13 cellular contexts compared by ENCODE assay signal in the genomic region with DNA sequence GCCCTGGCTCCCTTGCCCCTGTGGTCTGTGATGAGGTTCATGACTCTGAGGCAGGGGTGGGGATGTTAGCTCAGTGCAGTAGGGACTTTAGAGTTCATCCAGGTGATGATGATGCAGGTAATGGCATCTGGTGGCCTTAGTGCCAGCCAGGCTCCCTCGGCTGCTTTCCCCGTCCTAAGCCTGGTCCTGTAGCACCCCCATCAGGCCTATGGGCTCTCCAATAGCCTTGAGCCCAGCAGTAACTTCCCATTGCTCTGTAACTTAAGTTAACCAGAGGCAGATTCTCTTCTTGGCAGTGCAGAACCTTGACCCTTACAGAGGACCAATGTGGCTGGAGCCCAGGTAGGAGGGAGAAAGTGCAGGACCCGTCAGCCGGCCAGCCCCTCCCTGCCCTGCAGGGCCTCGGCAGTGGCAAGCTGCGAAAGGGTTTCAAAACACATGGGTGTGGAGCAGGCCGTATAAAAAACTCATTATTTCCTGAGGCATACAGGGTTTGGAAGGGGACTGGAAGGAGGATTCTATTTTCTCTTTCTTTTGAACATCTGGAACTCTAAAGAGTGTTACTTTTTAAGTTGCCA.
DNase-seq lines count a peak whose midpoint lies in the region; ATAC-seq and TF ChIP-seq lines count a peak whose summit lies in the region.
"Had no signal": no experiment of that assay in that cellular context is flagged by ENCODE, and none has a peak within 500 bp of the region (broad histone marks: within the 10 kb centered on the region; RNA-seq: fewer than 3 reads in every experiment).

No MANE protein-coding gene starts in this region.

- no peaks in the 10 kb centered on the region for H3K36me3 ChIP-seq in parathyroid adenoma (ENCODE audit: control insufficient read depth, insufficient read depth, low read length)
- H3K36me3 ChIP-seq: heart right ventricle, ovary had no signal

- H3K4me1 ChIP-seq in parathyroid adenoma, result no peaks in the 10 kb centered on the region
- H3K4me1 ChIP-seq: A549, heart right ventricle had no signal

- peaks cover 2% of the 10 kb centered on the region for H3K79me2 ChIP-seq in parathyroid adenoma

- no peak overlapping the region for H3K4me3 ChIP-seq in dorsolateral prefrontal cortex
- no peak overlapping the region for H3K4me3 ChIP-seq in parathyroid adenoma (ENCODE audit: low read depth, low read length)
- H3K4me3 ChIP-seq: A549, heart right ventricle, ovary had no signal

- no peaks in the 10 kb centered on the region for H3K9me3 ChIP-seq in parathyroid adenoma (ENCODE audit: control insufficient read depth, low read length)
- H3K9me3 ChIP-seq: ovary had no signal

- no peak overlapping the region for H3K4me2 ChIP-seq in parathyroid adenoma (ENCODE audit: low read length)
- H3K4me2 ChIP-seq: A549 had no signal

- ATAC-seq in GM19397 (IDR thresholded peaks at IDR 0.05; ENCODE audit: unreplicated experiment) (no peak), HG03442 (IDR thresholded peaks at IDR 0.05; ENCODE audit: unreplicated experiment) (no peak)
- ATAC-seq: A549, heart right ventricle had no signal

- H3K27me3 ChIP-seq in dorsolateral prefrontal cortex (no peaks in the 10 kb centered on the region), parathyroid adenoma (ENCODE audit: control insufficient read depth, insufficient read depth, low read length) (no peaks in the 10 kb centered on the region)
- H3K27me3 ChIP-seq: ovary had no signal

- no peak overlapping the region for H3K9ac ChIP-seq in parathyroid adenoma

- no peak overlapping the region for H3K27ac ChIP-seq in dorsolateral prefrontal cortex
- H3K27ac ChIP-seq in parathyroid adenoma, result no peak overlapping the region
- H3K27ac ChIP-seq: A549, heart right ventricle, ovary had no signal

- TF ChIP-seq CTCF in LNCAP (IDR thresholded peaks at IDR 0.05) (peak; percentile 36; the same call in 1 of the 2 replicates), dorsolateral prefrontal cortex (IDR thresholded peaks at IDR 0.05 in 54 of 56, conservative IDR thresholded peaks at IDR 0.05 in 2 of 56; ENCODE audit: low read depth in 1 of 56, partially characterized antibody in 56 of 56) (peak in 34 of 56 donors; percentile 15 to 61 (median 28)), parathyroid adenoma (IDR thresholded peaks at IDR 0.05) (peak; percentile 36)

- DNase-seq in NCI-H1417 (lab: John Stamatoyannopoulos, UW), result peak in 2 of 3 experiments; percentile 32 to 68
- no peak for DNase-seq in NCI-H1417 treated with DMSO at 0.1 percent for 48 hours (lab: John Stamatoyannopoulos, UW)
- no peak for DNase-seq in dorsolateral prefrontal cortex
- DNase-seq in H4 (ENCODE audit: low spot score), result no peak
- DNase-seq: activated gamma-delta T cell; heart right ventricle; NK-92 treated with Interleukin-12 subunit alpha and Interleukin-12 subunit beta, amount 100 ng/mL, for 24 hours; ovary had no signal

- intact Hi-C loops in dorsolateral prefrontal cortex (cut with DNase I), result loop anchor here in 1 of 2 donors (10.0 kb wide), 1 partner anchor 150 kb away; no protein-coding TSS in a partner anchor

- no peak overlapping the region for H2AFZ ChIP-seq in parathyroid adenoma

Comparison
In these comparisons a context has a peak if more than half of its experiments do, and no peak if none do; other contexts are left out.
1. DNase-seq: peak in NCI-H1417 (2 of 3); none in NCI-H1417 treated with DMSO at 0.1 percent for 48 hours (single experiment), dorsolateral prefrontal cortex (0 of 10) and H4 (single experiment).
2. Peak in every context shown above with its lines, with median percentiles within 50 percentile points of each other: CTCF ChIP-seq.